20 cellular contexts compared by ENCODE assay signal in the genomic region with DNA sequence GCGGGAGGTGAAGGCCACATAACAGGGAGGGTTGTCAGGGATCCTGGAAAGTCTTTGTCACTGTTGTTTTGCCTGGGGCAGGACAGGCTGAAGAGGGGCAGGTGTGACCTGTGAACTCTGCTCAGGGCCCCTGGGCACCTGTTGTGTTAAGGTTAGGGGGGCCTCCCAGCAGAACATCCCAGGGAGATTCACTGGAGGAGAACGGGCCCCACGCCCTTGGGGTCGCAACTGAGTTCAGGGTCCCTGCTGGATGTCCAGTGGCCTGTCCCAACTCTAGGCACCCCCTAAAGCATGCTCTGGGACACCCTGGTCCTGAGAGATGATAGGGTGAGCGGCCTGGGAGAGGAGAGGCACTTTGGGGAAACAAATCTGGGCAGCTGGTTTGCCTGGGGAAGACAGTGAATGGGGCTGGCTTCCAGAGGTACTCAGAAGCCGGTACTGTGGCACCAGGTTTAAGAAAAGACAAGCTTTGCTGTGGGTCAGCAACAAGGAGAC. TPM values are rescaled to one million over a fixed set of nuclear protein-coding genes. Genes with fewer than 3 reads are reported as not detected.
"Had no signal": no experiment of that assay in that cellular context is flagged by ENCODE, and none has a peak within 500 bp of the region (broad histone marks: within the 10 kb centered on the region; RNA-seq: fewer than 3 reads in every experiment).

No MANE protein-coding gene starts in this region.

- H3K27ac ChIP-seq: brain microvascular endothelial cell, lower lobe of right lung, ovary, transverse colon, vagina had no signal

- H3K9me3 Mint-ChIP-seq: activated T-cell treated with anti-CD3 and anti-CD28 coated beads, Interleukin-2, amount 50 U/mL, for 72 hours; immature natural killer cell; T-cell had no signal

- H3K4me1 ChIP-seq: lower lobe of right lung, transverse colon, vagina had no signal

- H3K9me3 ChIP-seq: lower lobe of right lung, transverse colon, vagina had no signal

- FAIRE-seq: frontal cortex had no signal

- H3K4me3 ChIP-seq: lower lobe of right lung, ovary, transverse colon, vagina had no signal

- H3K27ac Mint-ChIP-seq: activated naive CD8-positive, alpha-beta T cell treated with anti-CD3 and anti-CD28 coated beads, Interleukin-2, amount 10 ng/mL, durations not matched to agents 7 days and 5 days; activated T-cell treated with anti-CD3 and anti-CD28 coated beads, Interleukin-2, amount 50 U/mL, for 72 hours; nephron progenitor cell; T-cell had no signal

- H3K4me3 Mint-ChIP-seq: activated naive CD8-positive, alpha-beta T cell treated with anti-CD3 and anti-CD28 coated beads, Interleukin-2, amount 10 ng/mL, durations not matched to agents 7 days and 5 days; activated T-cell treated with anti-CD3 and anti-CD28 coated beads, Interleukin-2, amount 50 U/mL, for 72 hours; immature natural killer cell; nephron progenitor cell; T-cell had no signal

- H3K36me3 Mint-ChIP-seq: activated naive CD8-positive, alpha-beta T cell treated with anti-CD3 and anti-CD28 coated beads, Interleukin-2, amount 10 ng/mL, durations not matched to agents 7 days and 5 days; T-cell had no signal

- DNase-seq: activated CD4-positive, alpha-beta T cell treated with anti-CD3 and anti-CD28 coated beads for 1 hour; activated CD4-positive, alpha-beta T cell treated with anti-CD3 and anti-CD28 coated beads, Interleukin-2, amount 50 U/mL, for 4 hours; activated gamma-delta T cell treated with Interleukin-2 at 50 U/mL for 16 hours; activated naive CD8-positive, alpha-beta T cell treated with anti-CD3 and anti-CD28 coated beads, Interleukin-2, amount 10 ng/mL, durations not matched to agents 7 days and 5 days; activated T-cell treated with anti-CD3 and anti-CD28 coated beads, Interleukin-2, amount 50 U/mL, for 72 hours; anterior cingulate cortex; brain microvascular endothelial cell; effector memory CD4-positive, alpha-beta T cell; immature natural killer cell; lower lobe of right lung; nephron progenitor cell; ovary; stimulated activated CD4-positive, alpha-beta T cell treated with anti-CD3 and anti-CD28 coated beads, Interleukin-4, amount 100 ng/mL, for 1 hour; stimulated activated naive CD4-positive, alpha-beta T cell; T-cell; T-helper 9 cell; transverse colon had no signal

- H3K27me3 ChIP-seq: ovary, vagina had no signal

- H3K36me3 ChIP-seq: brain microvascular endothelial cell, lower lobe of right lung, ovary, transverse colon, vagina had no signal

- ATAC-seq: activated T-cell treated with anti-CD3 and anti-CD28 coated beads, Interleukin-2, amount 50 U/mL, for 72 hours; lower lobe of right lung; T-cell had no signal

RNA-seq across cellular contexts. Expression of a gene that starts 34.5 kb away (rescaled TPM):
- total RNA-seq: activated naive CD8-positive, alpha-beta T cell treated with anti-CD3 and anti-CD28 coated beads, Interleukin-2, amount 10 ng/mL, durations not matched to agents 7 days and 5 days; activated T-cell treated with anti-CD3 and anti-CD28 coated beads, Interleukin-2, amount 50 U/mL, for 72 hours; frontal cortex; lower lobe of right lung; skeletal muscle tissue; T-cell; vagina had no signal
- polyA plus RNA-seq: immature natural killer cell, ovary had no signal

RNA-seq across cellular contexts. Expression of a gene that starts 43.5 kb away (rescaled TPM):
- total RNA-seq: activated naive CD8-positive, alpha-beta T cell treated with anti-CD3 and anti-CD28 coated beads, Interleukin-2, amount 10 ng/mL, durations not matched to agents 7 days and 5 days; activated T-cell treated with anti-CD3 and anti-CD28 coated beads, Interleukin-2, amount 50 U/mL, for 72 hours; frontal cortex; lower lobe of right lung; ovary; skeletal muscle tissue; T-cell; transverse colon; vagina had no signal
- polyA plus RNA-seq: immature natural killer cell, ovary had no signal
